8 cellular contexts compared by ENCODE assay signal in genomic region chr11:11022126-11022730, GRCh38.
DNase-seq lines count a peak whose midpoint lies in the region; ATAC-seq and TF ChIP-seq lines count a peak whose summit lies in the region.

No MANE protein-coding gene starts in this region.

- no peak overlapping the region for H3K27ac Mint-ChIP-seq in effector memory CD8-positive, alpha-beta T cell

- WGBS in prostate gland, result 20% methylated on average over 4 of the region's 4 CpGs

- intact Hi-C loops in left ventricle myocardium inferior (cut with micrococcal nuclease), result loop anchor here (5.0 to 10.0 kb wide), 2 partner anchors 90 to 227 kb away; no protein-coding TSS in a partner anchor
- intact Hi-C loops in Right ventricle myocardium superior (cut with DNase I), result loop anchor here (5.0 kb wide), 2 partner anchors 90 to 230 kb away; no protein-coding TSS in a partner anchor
- intact Hi-C loops in prostate gland (cut with DNase I), result loop anchor here (5.0 kb wide), 1 partner anchor 230 kb away; no protein-coding TSS in a partner anchor

- no peaks in the 10 kb centered on the region for H3K9me3 Mint-ChIP-seq in effector memory CD8-positive, alpha-beta T cell

- H3K9me3 ChIP-seq in left ventricle myocardium inferior (replicated peaks) (no peaks in the 10 kb centered on the region), prostate gland (no peaks in the 10 kb centered on the region)

- TF ChIP-seq POLR2A in prostate gland (IDR thresholded peaks at IDR 0.05), result no peak

- ATAC-seq in Right ventricle myocardium superior (ENCODE audit: poor library complexity) (no peak), GM19452 (IDR thresholded peaks at IDR 0.05; ENCODE audit: unreplicated experiment) (no peak), GM21723 (IDR thresholded peaks at IDR 0.05; ENCODE audit: unreplicated experiment) (no peak)
- ATAC-seq in effector memory CD8-positive, alpha-beta T cell (replicated peaks), result peak; percentile 49

- H3K4me3 ChIP-seq in left ventricle myocardium inferior (no peak overlapping the region), prostate gland (no peak overlapping the region)

- H3K4me1 ChIP-seq in left ventricle myocardium inferior (no peaks in the 10 kb centered on the region), prostate gland (replicated peaks) (no peaks in the 10 kb centered on the region)

- peaks cover 0 to 15% of the 10 kb centered on the region in 2 donors for H3K27me3 Mint-ChIP-seq in effector memory CD8-positive, alpha-beta T cell

- H3K4me3 Mint-ChIP-seq in effector memory CD8-positive, alpha-beta T cell, result no peak overlapping the region

- no peaks in the 10 kb centered on the region for H3K36me3 Mint-ChIP-seq in effector memory CD8-positive, alpha-beta T cell (ENCODE audit: insufficient read depth)

- no peak overlapping the region for H3K27ac ChIP-seq in left ventricle myocardium inferior (replicated peaks)
- H3K27ac ChIP-seq in prostate gland, result no peak overlapping the region

- H3K27me3 ChIP-seq in left ventricle myocardium inferior (ENCODE audit: low read depth) (no peaks in the 10 kb centered on the region), prostate gland (replicated peaks; ENCODE audit: insufficient read depth) (no peaks in the 10 kb centered on the region)

- no peak for DNase-seq in left ventricle myocardium inferior
- no peak for DNase-seq in Right ventricle myocardium superior
- DNase-seq in NCI-H345 (lab: John Stamatoyannopoulos, UW), result peak; percentile 31
- peak; percentile 4 to 21 (median 13) for DNase-seq in effector memory CD8-positive, alpha-beta T cell
- no peak for DNase-seq in prostate gland (ENCODE audit: low spot score)
- no peak for DNase-seq in activated effector memory CD4-positive, alpha-beta T cell treated with Interleukin-2 at 50 U/mL for 16 hours

- no peaks in the 10 kb centered on the region for H3K36me3 ChIP-seq in left ventricle myocardium inferior
- no peaks in the 10 kb centered on the region for H3K36me3 ChIP-seq in prostate gland

- TF ChIP-seq CTCF in left ventricle myocardium inferior (IDR thresholded peaks at IDR 0.05; ENCODE audit: borderline replicate concordance) (peak; percentile 65), prostate gland (IDR thresholded peaks at IDR 0.05) (peak in 3 of 4 experiments; percentile 55 to 71 (median 66))

- peaks cover 0 to 2% of the 10 kb centered on the region in 2 donors for H3K4me1 Mint-ChIP-seq in effector memory CD8-positive, alpha-beta T cell (ENCODE audit: low read depth in 2 of 2)

Comparison
In these comparisons a context has a peak if more than half of its experiments do, and no peak if none do; other contexts are left out.
1. DNase-seq: peak in NCI-H345 (single experiment) and effector memory CD8-positive, alpha-beta T cell (3 of 3); none in left ventricle myocardium inferior (single experiment), Right ventricle myocardium superior (single experiment), prostate gland (single experiment) and activated effector memory CD4-positive, alpha-beta T cell treated with Interleukin-2 at 50 U/mL for 16 hours (single experiment).